ENCODE assay signal across 9 cellular contexts in genomic region chr18:77113361-77114069, GRCh38. TPM values are rescaled to one million over a fixed set of nuclear protein-coding genes. Genes with fewer than 3 reads are reported as not detected.
DNase-seq lines count a peak whose midpoint lies in the region; ATAC-seq, FAIRE-seq and TF ChIP-seq lines count a peak whose summit lies in the region.
"Had no signal": no experiment of that assay in that cellular context is flagged by ENCODE, and none has a peak within 500 bp of the region (broad histone marks: within the 10 kb centered on the region; RNA-seq: fewer than 3 reads in every experiment).

No MANE protein-coding gene starts in this region.

- H3K27me3 Mint-ChIP-seq in CD4-positive, CD25-positive, alpha-beta regulatory T cell = no peaks in the 10 kb centered on the region

- ATAC-seq in CD4-positive, CD25-positive, alpha-beta regulatory T cell (ENCODE audit: low read depth in 2 of 2) = no peak
- no peak for ATAC-seq in RWPE2 (ENCODE audit: low read depth)
- ATAC-seq in foreskin keratinocyte = no peak
- ATAC-seq in pancreas = no peak
- no peak for ATAC-seq in HG02623 (IDR thresholded peaks at IDR 0.05; ENCODE audit: unreplicated experiment)
- ATAC-seq in GM21786 (IDR thresholded peaks at IDR 0.05; ENCODE audit: unreplicated experiment) = no peak

- peak overlapping the region; percentile 82 to 91 (median 86) for H3K27ac Mint-ChIP-seq in CD4-positive, CD25-positive, alpha-beta regulatory T cell

- no peak for FAIRE-seq in pancreas (lab: Jason Lieb, UNC)

- H3K36me3 Mint-ChIP-seq in CD4-positive, CD25-positive, alpha-beta regulatory T cell = peaks cover 22% of the 10 kb centered on the region

- peaks cover 37% of the 10 kb centered on the region for H3K4me1 ChIP-seq in CD4-positive, CD25-positive, alpha-beta regulatory T cell (ENCODE audit: control insufficient read depth, insufficient read depth, low read length, poor library complexity, severe bottlenecking)
- peaks cover 29% of the 10 kb centered on the region for H3K4me1 ChIP-seq in RWPE2 (ENCODE audit: insufficient read depth, poor library complexity, severe bottlenecking)
- H3K4me1 ChIP-seq in foreskin keratinocyte = peaks cover 27% of the 10 kb centered on the region
- peaks cover 22 to 31% (median 28%) of the 10 kb centered on the region in 3 donors for H3K4me1 ChIP-seq in pancreas

- H3K36me3 ChIP-seq in CD4-positive, CD25-positive, alpha-beta regulatory T cell (ENCODE audit: control insufficient read depth, insufficient read depth, low read length) = peaks cover 52% of the 10 kb centered on the region
- H3K36me3 ChIP-seq in RWPE2 (ENCODE audit: low read depth) = peaks cover 12% of the 10 kb centered on the region; the same call in 1 of the 2 replicates
- no peaks in the 10 kb centered on the region for H3K36me3 ChIP-seq in pancreas

- in situ Hi-C loops in ACHN (cut with HindIII; ENCODE audit: low pct_ligation_motif_present, low pct_unique_long_range_greater_than_20kb, low sequenced_read_pairs) = no loop called here

- DNase-seq in CD4-positive, CD25-positive, alpha-beta regulatory T cell = no peak
- DNase-seq in RWPE2 (ENCODE audit: low spot score) = no peak
- DNase-seq in foreskin keratinocyte = no peak
- DNase-seq in pancreas = peak in 1 of 6 donors; percentile 15
- DNase-seq in ACHN = no peak
- DNase-seq in hypothalamus (lab: John Stamatoyannopoulos, UW) = no peak
- DNase-seq: SHP77 treated with DMSO at 0.1 percent for 48 hours had no signal

- no peaks in the 10 kb centered on the region for H3K9me3 Mint-ChIP-seq in CD4-positive, CD25-positive, alpha-beta regulatory T cell

- WGBS in pancreas, 2 donors = 92 to 93% methylated on average over 14 of the region's 14 CpGs

- H3K4me1 Mint-ChIP-seq in CD4-positive, CD25-positive, alpha-beta regulatory T cell = peaks cover 21 to 86% (median 55%) of the 10 kb centered on the region in 4 donors

- TF ChIP-seq CTCF in RWPE2 (IDR thresholded peaks at IDR 0.05; ENCODE audit: poor library complexity, severe bottlenecking) (no peak), foreskin keratinocyte (conservative IDR thresholded peaks at IDR 0.05) (no peak), pancreas (IDR thresholded peaks at IDR 0.05) (no peak)

- H3K27ac ChIP-seq in CD4-positive, CD25-positive, alpha-beta regulatory T cell (ENCODE audit: insufficient read depth, low read length, poor library complexity, severe bottlenecking) = no peak overlapping the region
- H3K27ac ChIP-seq in RWPE2 (ENCODE audit: poor library complexity, severe bottlenecking) = peak overlapping the region; percentile 88
- H3K27ac ChIP-seq in foreskin keratinocyte = peak overlapping the region; percentile 66
- H3K27ac ChIP-seq in pancreas = peak overlapping the region; percentile 91 to 96 (median 96)

- H3K4me3 Mint-ChIP-seq in CD4-positive, CD25-positive, alpha-beta regulatory T cell = peak overlapping the region in 1 of 4 donors; percentile 44

- intact Hi-C loops in pancreas (cut with DNase I) = no loop called here

- H3K4me3 ChIP-seq in CD4-positive, CD25-positive, alpha-beta regulatory T cell (ENCODE audit: low read depth, low read length) = no peak overlapping the region
- H3K4me3 ChIP-seq in RWPE2 (ENCODE audit: severe bottlenecking) (no peak overlapping the region), pancreas (no peak overlapping the region)

- no peaks in the 10 kb centered on the region for H3K9me3 ChIP-seq in CD4-positive, CD25-positive, alpha-beta regulatory T cell (ENCODE audit: control insufficient read depth in 2 of 2, low read length in 2 of 2)
- H3K9me3 ChIP-seq in RWPE2 (ENCODE audit: severe bottlenecking) (no peaks in the 10 kb centered on the region), pancreas (no peaks in the 10 kb centered on the region)

- no peaks in the 10 kb centered on the region for H3K27me3 ChIP-seq in CD4-positive, CD25-positive, alpha-beta regulatory T cell (ENCODE audit: control insufficient read depth, insufficient read depth, low read length)
- H3K27me3 ChIP-seq in RWPE2 (ENCODE audit: insufficient read depth, poor library complexity, severe bottlenecking) = no peaks in the 10 kb centered on the region
- H3K27me3 ChIP-seq in foreskin keratinocyte = no peaks in the 10 kb centered on the region
- H3K27me3 ChIP-seq in pancreas = no peaks in the 10 kb centered on the region

RNA-seq across cellular contexts. Expression of gene MBP, which starts 19.1 kb away (rescaled TPM):
- total RNA-seq in CD4-positive, CD25-positive, alpha-beta regulatory T cell = 172 TPM
- 100 to 1,000 TPM; 134 to 145 (median 141) TPM for polyA plus RNA-seq in CD4-positive, CD25-positive, alpha-beta regulatory T cell
- total RNA-seq in foreskin keratinocyte (24.7 and 26.6 TPM in 2 replicates), pancreas (10 to 100 TPM; 20.2 to 33.5 (median 21.4) TPM)
- polyA plus RNA-seq in foreskin keratinocyte (9.3 and 9.5 TPM in 2 replicates), pancreas (10 to 100 TPM in 1 of 2 donors, 1 to 10 TPM in 1; 6.3 to 14.3 TPM)
